Comparison of ENCODE assay signal across 8 cellular contexts in the genomic region with DNA sequence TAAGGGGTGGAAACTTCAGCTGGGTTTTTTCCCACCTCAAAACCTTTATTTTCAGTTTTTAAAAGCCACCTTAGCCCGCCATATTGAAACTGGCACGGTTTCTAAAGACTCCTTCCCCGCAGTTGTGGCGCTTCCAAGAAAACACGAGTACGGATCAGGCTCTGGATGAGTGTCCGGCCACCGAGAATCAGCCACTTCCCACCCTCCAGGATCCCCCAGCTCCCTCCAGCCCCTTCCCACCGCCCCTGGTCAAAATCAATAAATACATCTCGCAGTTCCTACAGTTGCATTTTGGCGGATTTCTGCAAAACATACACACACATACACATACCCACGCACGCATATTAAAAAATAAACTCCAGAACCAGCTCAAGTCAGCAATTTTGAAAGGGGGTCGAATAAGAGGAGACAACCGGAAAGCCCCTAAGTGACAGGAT.
DNase-seq lines count a peak whose midpoint lies in the region; ATAC-seq lines count a peak whose summit lies in the region.

No MANE protein-coding gene starts in this region.

- no peak for ATAC-seq in HG03378 (IDR thresholded peaks at IDR 0.05; ENCODE audit: unreplicated experiment)

- peaks cover 66% of the 10 kb centered on the region for H3K4me1 Mint-ChIP-seq in stimulated activated naive CD8-positive, alpha-beta T cell treated with anti-CD3 and anti-CD28 coated beads, Interleukin-15, Interleukin-2, amounts not matched to agents 100 ng/mL and 50 ng/mL, for 24 hours (ENCODE audit: low read depth)

- H3K9ac ChIP-seq in HUES48 (ENCODE audit: low read depth, low read length) (no peak overlapping the region), adipocyte (ENCODE audit: low read length) (peak overlapping the region; percentile 74)

- H3K4me3 ChIP-seq in GM08714 (ENCODE audit: low read length) (peak overlapping the region; percentile 98), HUES48 (ENCODE audit: low read depth, low read length) (peak overlapping the region; percentile 83), adipocyte (ENCODE audit: low read length) (peak overlapping the region; percentile 85)

- H3K4me3 Mint-ChIP-seq in stimulated activated naive CD8-positive, alpha-beta T cell treated with anti-CD3 and anti-CD28 coated beads, Interleukin-15, Interleukin-2, amounts not matched to agents 100 ng/mL and 50 ng/mL, for 24 hours: peak overlapping the region; percentile 93

- peaks cover 8% of the 10 kb centered on the region for H3K27me3 Mint-ChIP-seq in stimulated activated naive CD8-positive, alpha-beta T cell treated with anti-CD3 and anti-CD28 coated beads, Interleukin-15, Interleukin-2, amounts not matched to agents 100 ng/mL and 50 ng/mL, for 24 hours

- no peaks in the 10 kb centered on the region for H3K9me3 Mint-ChIP-seq in stimulated activated naive CD8-positive, alpha-beta T cell treated with anti-CD3 and anti-CD28 coated beads, Interleukin-15, Interleukin-2, amounts not matched to agents 100 ng/mL and 50 ng/mL, for 24 hours

- peaks cover 15% of the 10 kb centered on the region for H3K36me3 Mint-ChIP-seq in stimulated activated naive CD8-positive, alpha-beta T cell treated with anti-CD3 and anti-CD28 coated beads, Interleukin-15, Interleukin-2, amounts not matched to agents 100 ng/mL and 50 ng/mL, for 24 hours (ENCODE audit: low read depth)

- no peak for DNase-seq in adipocyte (ENCODE audit: low read depth)
- DNase-seq in COLO668 (lab: John Stamatoyannopoulos, UW; ENCODE audit: unreplicated experiment): no peak
- DNase-seq in ACHN: no peak

- H3K27ac Mint-ChIP-seq in stimulated activated naive CD8-positive, alpha-beta T cell treated with anti-CD3 and anti-CD28 coated beads, Interleukin-15, Interleukin-2, amounts not matched to agents 100 ng/mL and 50 ng/mL, for 24 hours: peak overlapping the region; percentile 98

- H3K27ac ChIP-seq in HUES48 (ENCODE audit: low read depth, low read length) (no peak overlapping the region), layer of hippocampus (ENCODE audit: low read depth, low read length) (peak overlapping the region; percentile 18)

- peaks cover 87% of the 10 kb centered on the region for H3K27me3 ChIP-seq in HUES48 (ENCODE audit: control insufficient read depth, insufficient read depth, low read length)
- peaks cover 19% of the 10 kb centered on the region for H3K27me3 ChIP-seq in adipocyte (replicated peaks; ENCODE audit: control insufficient read depth, insufficient read depth, low read length)
- no peaks in the 10 kb centered on the region for H3K27me3 ChIP-seq in layer of hippocampus (ENCODE audit: control insufficient read depth, insufficient read depth, low read length)

- in situ Hi-C loops in ACHN (cut with HindIII; ENCODE audit: low pct_ligation_motif_present, low pct_unique_long_range_greater_than_20kb, low sequenced_read_pairs): no loop called here

- no peaks in the 10 kb centered on the region for H3K9me3 ChIP-seq in HUES48 (ENCODE audit: control insufficient read depth, insufficient read depth, low read length)
- no peaks in the 10 kb centered on the region for H3K9me3 ChIP-seq in adipocyte (ENCODE audit: control insufficient read depth, low read length)

- H3K4me1 ChIP-seq in HUES48 (ENCODE audit: control insufficient read depth, insufficient read depth, low read length) (peaks cover 26% of the 10 kb centered on the region), adipocyte (ENCODE audit: control insufficient read depth, insufficient read depth, low read length) (peaks cover 16% of the 10 kb centered on the region)

- H3K36me3 ChIP-seq in HUES48 (ENCODE audit: control insufficient read depth, insufficient read depth, low read length) (no peaks in the 10 kb centered on the region), adipocyte (ENCODE audit: control insufficient read depth, insufficient read depth, low read length, severe bottlenecking) (no peaks in the 10 kb centered on the region)
